20 cellular contexts compared by ENCODE assay signal in genomic region chr3:114872588-114872987, GRCh38.
"Had no signal": no experiment of that assay in that cellular context is flagged by ENCODE, and none has a peak within 500 bp of the region (broad histone marks: within the 10 kb centered on the region; RNA-seq: fewer than 3 reads in every experiment).

No MANE protein-coding gene starts in this region.

- H3K27ac Mint-ChIP-seq: activated B cell treated with CpG ODN at 0.5 μM for 24 hours; activated CD4-positive, alpha-beta T cell treated with anti-CD3 and anti-CD28 coated beads, Interleukin-2, amount 10 ng/mL, durations not matched to agents 7 days and 5 days; activated T-cell treated with anti-CD3 and anti-CD28 coated beads, Interleukin-2, amount 50 U/mL, for 72 hours; dendritic cell treated with granulocyte-macrophage colony-stimulating factor and Interleukin-4, amounts not matched to agents 40 ng/mL and 50 ng/mL, for 4 days; stimulated activated naive B cell treated with anti-CD40 and anti-IgM and Interleukin-4, amounts not matched to agents 10 μg/mL and 1 μg/mL and 100 μg/mL, for 72 hours; T-helper 2 cell treated with Interferon-gamma antibody and Interleukin-4, amounts not matched to agents 5 μg/mL and 100 μg/mL, for 36 hours had no signal

- H3K4me3 Mint-ChIP-seq: activated B cell treated with CpG ODN at 0.5 μM for 24 hours; activated CD4-positive, alpha-beta T cell treated with anti-CD3 and anti-CD28 coated beads, Interleukin-2, amount 10 ng/mL, durations not matched to agents 7 days and 5 days; activated T-cell treated with anti-CD3 and anti-CD28 coated beads, Interleukin-2, amount 50 U/mL, for 72 hours; dendritic cell treated with granulocyte-macrophage colony-stimulating factor and Interleukin-4, amounts not matched to agents 40 ng/mL and 50 ng/mL, for 4 days; stimulated activated naive B cell treated with anti-CD40 and anti-IgM and Interleukin-4, amounts not matched to agents 10 μg/mL and 1 μg/mL and 100 μg/mL, for 72 hours; T-helper 2 cell treated with Interferon-gamma antibody and Interleukin-4, amounts not matched to agents 5 μg/mL and 100 μg/mL, for 36 hours had no signal

- H3K27me3 ChIP-seq: ascending aorta, esophagus squamous epithelium, foreskin keratinocyte, ovary, tibial artery had no signal

- ATAC-seq: activated T-cell treated with anti-CD3 and anti-CD28 coated beads, Interleukin-2, amount 50 U/mL, for 72 hours; foreskin keratinocyte; left ventricle myocardium superior; naive thymus-derived CD4-positive, alpha-beta T cell; stimulated activated naive B cell treated with anti-CD40 and anti-IgM and Interleukin-4, amounts not matched to agents 10 μg/mL and 1 μg/mL and 100 μg/mL, for 72 hours had no signal

- H3K4me3 ChIP-seq: ascending aorta, esophagus squamous epithelium, ovary, tibial artery had no signal

- H3K27ac ChIP-seq: esophagus squamous epithelium, foreskin keratinocyte, ovary, tibial artery had no signal

- H3K9me3 ChIP-seq: ascending aorta, esophagus squamous epithelium, ovary, SK-N-SH, tibial artery had no signal

- H3K4me2 ChIP-seq: SK-N-SH had no signal

- H3K27me3 Mint-ChIP-seq: activated B cell treated with CpG ODN at 0.5 μM for 24 hours; activated CD4-positive, alpha-beta T cell treated with anti-CD3 and anti-CD28 coated beads, Interleukin-2, amount 10 ng/mL, durations not matched to agents 7 days and 5 days; naive thymus-derived CD4-positive, alpha-beta T cell; stimulated activated naive B cell treated with anti-CD40 and anti-IgM and Interleukin-4, amounts not matched to agents 10 μg/mL and 1 μg/mL and 100 μg/mL, for 72 hours had no signal

- H3K4me1 Mint-ChIP-seq: activated CD4-positive, alpha-beta T cell treated with anti-CD3 and anti-CD28 coated beads, Interleukin-2, amount 10 ng/mL, durations not matched to agents 7 days and 5 days had no signal

- H3K9ac ChIP-seq: SK-N-SH had no signal

- H3K36me3 ChIP-seq: ascending aorta, esophagus squamous epithelium, ovary, tibial artery had no signal

- H3K4me1 ChIP-seq: foreskin keratinocyte had no signal

- H3K9me3 Mint-ChIP-seq: activated B cell treated with CpG ODN at 0.5 μM for 24 hours; activated CD4-positive, alpha-beta T cell treated with anti-CD3 and anti-CD28 coated beads, Interleukin-2, amount 10 ng/mL, durations not matched to agents 7 days and 5 days; activated T-cell treated with anti-CD3 and anti-CD28 coated beads, Interleukin-2, amount 50 U/mL, for 72 hours; dendritic cell treated with granulocyte-macrophage colony-stimulating factor and Interleukin-4, amounts not matched to agents 40 ng/mL and 50 ng/mL, for 4 days; naive thymus-derived CD4-positive, alpha-beta T cell; T-helper 2 cell treated with Interferon-gamma antibody and Interleukin-4, amounts not matched to agents 5 μg/mL and 100 μg/mL, for 36 hours had no signal

- DNase-seq: activated B cell treated with CpG ODN at 0.5 μM for 24 hours; activated CD4-positive, alpha-beta T cell treated with anti-CD3 and anti-CD28 coated beads, Interleukin-2, amount 10 ng/mL, durations not matched to agents 7 days and 5 days; activated CD8-positive, alpha-beta memory T cell treated with anti-CD3 and anti-CD28 coated beads, Interleukin-2, amount 50 U/mL, for 48 hours; activated effector memory CD4-positive, alpha-beta T cell treated with anti-CD3 and anti-CD28 coated beads, Interleukin-2, amount 50 U/mL, for 16 hours; activated naive CD4-positive, alpha-beta T cell treated with anti-CD3 and anti-CD28 coated beads, Interleukin-2, amount 50 U/mL, for 16 hours; activated T-cell treated with anti-CD3 and anti-CD28 coated beads, Interleukin-2, amount 50 U/mL, for 72 hours; effector CD8-positive, alpha-beta T cell; esophagus squamous epithelium; foreskin keratinocyte; hypothalamus; left ventricle myocardium superior; mesendoderm; naive thymus-derived CD4-positive, alpha-beta T cell; ovary; SK-N-SH; stimulated activated naive B cell treated with anti-CD40 and anti-IgM and Interleukin-4, amounts not matched to agents 10 μg/mL and 1 μg/mL and 100 μg/mL, for 72 hours; tibial artery had no signal
